In the genomic region with DNA sequence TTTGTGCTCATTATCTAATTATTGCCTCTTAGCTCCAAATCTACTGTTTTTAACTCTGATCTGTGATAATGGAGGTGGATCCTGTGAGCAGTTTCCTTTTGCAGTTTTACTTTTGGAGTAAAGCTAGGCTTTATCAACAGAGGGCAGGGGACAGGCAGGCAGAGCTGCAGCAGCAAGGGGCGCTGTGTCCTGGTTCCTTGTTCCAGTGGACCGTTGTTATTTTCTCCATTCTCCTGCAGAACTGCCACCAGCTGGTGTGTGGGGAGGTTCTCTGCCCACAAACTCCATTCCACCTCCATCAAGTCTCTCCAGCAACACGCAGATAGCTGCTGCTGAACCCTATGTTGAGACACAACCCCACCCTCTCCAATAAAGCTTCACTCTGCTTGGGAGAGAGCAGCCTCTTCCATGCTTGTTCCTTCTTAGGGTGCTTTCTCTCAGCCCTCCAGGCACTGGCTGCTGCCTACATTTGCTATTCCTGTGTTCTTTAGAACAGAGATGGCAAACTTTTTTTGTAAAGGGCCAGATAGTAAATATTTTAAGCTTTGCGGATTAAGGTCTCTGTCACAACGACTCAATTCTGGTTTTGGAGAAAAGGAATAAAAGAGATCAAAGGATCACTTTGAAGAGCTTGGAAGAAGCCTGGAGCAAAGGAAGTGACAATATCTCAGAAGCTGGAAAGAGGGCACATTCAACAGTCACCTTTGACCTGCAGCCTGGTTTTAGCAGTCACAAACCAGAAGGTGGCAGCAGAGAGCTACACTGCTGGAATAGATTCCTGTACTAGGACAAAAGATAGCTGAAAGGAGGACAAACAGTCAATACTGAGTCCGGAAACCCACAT, we compare ENCODE assay signal across 8 cellular contexts.
DNase-seq lines count a peak whose midpoint lies in the region; ATAC-seq and TF ChIP-seq lines count a peak whose summit lies in the region.

No MANE protein-coding gene starts in this region.

- peak; percentile 90 for ATAC-seq in GM19452 (IDR thresholded peaks at IDR 0.05; ENCODE audit: unreplicated experiment)
- ATAC-seq in HG03457 (IDR thresholded peaks at IDR 0.05; ENCODE audit: unreplicated experiment): peak; percentile 75

- no peak overlapping the region for H3K27ac ChIP-seq in uterus

- no peak overlapping the region for H3K4me3 ChIP-seq in uterus

- H3K9me3 Mint-ChIP-seq in nephron progenitor cell: no peaks in the 10 kb centered on the region

- no peaks in the 10 kb centered on the region for H3K36me3 ChIP-seq in uterus

- H3K4me1 Mint-ChIP-seq in nephron progenitor cell: peaks cover 14% of the 10 kb centered on the region

- H3K36me3 Mint-ChIP-seq in nephron progenitor cell (ENCODE audit: low read depth): no peaks in the 10 kb centered on the region

- intact Hi-C loops in uterus (cut with DNase I; ENCODE audit: low total_unique reads): no loop called here

- peak; percentile 42 for DNase-seq in DMS79 (lab: John Stamatoyannopoulos, UW)
- peak; percentile 44 to 76 for DNase-seq in NCI-H446 (lab: John Stamatoyannopoulos, UW)
- DNase-seq in activated CD4-positive, alpha-beta T cell treated with anti-CD3 and anti-CD28 coated beads, Interleukin-2, amount 50 U/mL, for 48 hours: peak; percentile 61 to 68
- DNase-seq in fibroblast of peridontal ligament (ENCODE audit: extremely low read depth): peak; percentile 80
- DNase-seq in nephron progenitor cell: peak; percentile 86
- DNase-seq in uterus: peak; percentile 25 to 41

- TF ChIP-seq CTCF in nephron progenitor cell (IDR thresholded peaks at IDR 0.05): peak; percentile 96
- peak; percentile 40 to 68 (median 60) for TF ChIP-seq CTCF in uterus (IDR thresholded peaks at IDR 0.05)

- no peak overlapping the region for H3K4me3 Mint-ChIP-seq in nephron progenitor cell

- no peak for TF ChIP-seq POLR2A in uterus (IDR thresholded peaks at IDR 0.05)

- H3K27me3 Mint-ChIP-seq in nephron progenitor cell (ENCODE audit: low read depth, poor library complexity): no peaks in the 10 kb centered on the region

- H3K9me3 ChIP-seq in uterus: no peaks in the 10 kb centered on the region

- H3K4me1 ChIP-seq in uterus: no peaks in the 10 kb centered on the region

- no peaks in the 10 kb centered on the region for H3K27me3 ChIP-seq in uterus

- no peak overlapping the region for H3K27ac Mint-ChIP-seq in nephron progenitor cell

Comparison
In these comparisons a context has a peak if more than half of its experiments do, and no peak if none do; other contexts are left out.
1. DNase-seq: peak in every context shown above with its lines; median percentile 86 in nephron progenitor cell; 80 in fibroblast of peridontal ligament; 64 in activated CD4-positive, alpha-beta T cell treated with anti-CD3 and anti-CD28 coated beads, Interleukin-2, amount 50 U/mL, for 48 hours; 60 in NCI-H446; 42 in DMS79; 33 in uterus.